8 cellular contexts compared by ENCODE assay signal in the genomic region with DNA sequence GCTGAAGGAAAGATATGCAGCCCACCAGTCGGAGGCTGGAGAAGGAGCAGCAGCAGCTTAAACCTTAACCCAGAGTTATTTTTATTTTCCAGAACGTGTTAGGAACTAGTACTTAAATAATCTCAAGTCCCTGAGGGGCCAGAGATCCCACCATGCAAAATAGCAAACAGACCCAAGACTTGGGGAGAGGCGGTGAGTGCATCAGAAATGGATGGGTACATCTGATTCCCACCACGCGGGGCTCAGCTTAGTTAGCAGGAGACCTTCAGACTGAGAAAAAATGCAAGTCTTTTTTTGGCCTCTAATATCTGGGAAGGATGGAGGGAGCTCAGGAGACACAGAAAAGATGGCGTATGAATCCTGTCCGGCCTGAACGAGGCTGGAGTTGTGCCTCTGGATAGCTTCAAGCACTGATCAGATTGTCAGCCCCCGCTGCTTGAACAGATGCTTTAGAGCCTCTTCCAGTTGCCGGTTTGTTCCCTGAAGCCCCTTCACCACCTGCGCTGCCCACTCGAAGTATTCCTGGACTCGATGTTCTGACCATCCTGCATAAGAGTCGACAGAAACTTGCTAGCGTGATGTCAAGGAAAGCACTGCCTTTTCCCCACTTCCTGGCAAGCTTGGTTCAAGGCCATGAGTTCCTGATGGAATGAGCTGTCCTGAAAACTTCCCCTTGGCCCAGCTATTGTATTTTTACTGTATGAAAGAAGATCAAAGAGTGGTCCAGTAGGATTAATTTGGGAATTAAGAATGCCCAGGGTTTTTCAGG. TPM values are rescaled to one million over a fixed set of nuclear protein-coding genes. Genes with fewer than 3 reads are reported as not detected.
A peak's percentile ranks its signal among the peaks of the same experiment; 100 is the strongest.
DNase-seq lines count a peak whose midpoint lies in the region; ATAC-seq and TF ChIP-seq lines count a peak whose summit lies in the region.

No MANE protein-coding gene starts in this region.

- no peaks in the 10 kb centered on the region for H3K9me3 ChIP-seq in right lobe of liver

- DNase-seq in stimulated activated naive CD8-positive, alpha-beta T cell treated with anti-CD3 and anti-CD28 coated beads, Interleukin-15, Interleukin-2, amounts not matched to agents 100 U/mL and 50 U/mL, for 24 hours = no peak
- no peak for DNase-seq in activated T-helper 1 cell treated with anti-CD3 and anti-CD28 coated beads, Interleukin-12 subunit alpha, Interleukin-12 subunit beta, Interleukin-2, Interleukin-4 antibody, amounts not matched to agents 30 ng/mL and 10 ng/mL and 1 ng/mL, durations not matched to agents 14 hours and 24 hours and 36 hours (ENCODE audit: low spot score)
- DNase-seq in right lobe of liver = no peak
- no peak for DNase-seq in medulla oblongata (ENCODE audit: extremely low spot score)

- no peaks in the 10 kb centered on the region for H3K36me3 ChIP-seq in right lobe of liver
- H3K36me3 ChIP-seq in urinary bladder (ENCODE audit: insufficient read depth) = no peaks in the 10 kb centered on the region

- no peak for TF ChIP-seq POLR2A in right lobe of liver (IDR thresholded peaks at IDR 0.05)

- no peaks in the 10 kb centered on the region for H3K27me3 ChIP-seq in right lobe of liver

- WGBS in right lobe of liver (ENCODE audit: insufficient coverage, low coverage, low lambda C conversion rate, missing lambda C conversion rate) = 57% methylated on average over 13 of the region's 15 CpGs
- 76% methylated on average over 15 of the region's 15 CpGs for WGBS in urinary bladder

- peak overlapping the region; percentile 99 for H3K4me3 Mint-ChIP-seq in stimulated activated naive CD8-positive, alpha-beta T cell treated with anti-CD3 and anti-CD28 coated beads, Interleukin-15, Interleukin-2, amounts not matched to agents 100 ng/mL and 50 ng/mL, for 24 hours
- H3K4me3 Mint-ChIP-seq in activated T-helper 1 cell treated with anti-CD3 and anti-CD28 coated beads, Interleukin-12 subunit alpha, Interleukin-12 subunit beta, Interleukin-2, Interleukin-4 antibody, amounts not matched to agents 30 ng/mL and 10 ng/mL and 1 ng/mL, durations not matched to agents 14 hours and 24 hours and 36 hours = peak overlapping the region; percentile 99

- peak overlapping the region; percentile 99 for H3K27ac Mint-ChIP-seq in stimulated activated naive CD8-positive, alpha-beta T cell treated with anti-CD3 and anti-CD28 coated beads, Interleukin-15, Interleukin-2, amounts not matched to agents 100 ng/mL and 50 ng/mL, for 24 hours
- peak overlapping the region; percentile 99 for H3K27ac Mint-ChIP-seq in activated T-helper 1 cell treated with anti-CD3 and anti-CD28 coated beads, Interleukin-12 subunit alpha, Interleukin-12 subunit beta, Interleukin-2, Interleukin-4 antibody, amounts not matched to agents 30 ng/mL and 10 ng/mL and 1 ng/mL, durations not matched to agents 14 hours and 24 hours and 36 hours

- H3K4me1 ChIP-seq in right lobe of liver (peaks cover 0 to 35% (median 6%) of the 10 kb centered on the region in 4 donors), urinary bladder (ENCODE audit: insufficient read depth) (no peaks in the 10 kb centered on the region)

- intact Hi-C loops in activated T-helper 1 cell treated with anti-CD3 and anti-CD28 coated beads, Interleukin-12 subunit alpha, Interleukin-12 subunit beta, Interleukin-2, Interleukin-4 antibody, amounts not matched to agents 30 ng/mL and 10 ng/mL and 1 ng/mL, durations not matched to agents 14 hours and 24 hours and 36 hours (cut with micrococcal nuclease) = loop anchor here (1.0 to 10.0 kb wide), 10 partner anchors 8 to 1954 kb away; a partner anchor contains a TSS
- intact Hi-C loops in right lobe of liver (cut with DNase I) = no loop called here

- H3K4me1 Mint-ChIP-seq in stimulated activated naive CD8-positive, alpha-beta T cell treated with anti-CD3 and anti-CD28 coated beads, Interleukin-15, Interleukin-2, amounts not matched to agents 100 ng/mL and 50 ng/mL, for 24 hours (ENCODE audit: low read depth) = peaks cover 46% of the 10 kb centered on the region
- H3K4me1 Mint-ChIP-seq in activated T-helper 1 cell treated with anti-CD3 and anti-CD28 coated beads, Interleukin-12 subunit alpha, Interleukin-12 subunit beta, Interleukin-2, Interleukin-4 antibody, amounts not matched to agents 30 ng/mL and 10 ng/mL and 1 ng/mL, durations not matched to agents 14 hours and 24 hours and 36 hours (ENCODE audit: low read depth) = peaks cover 60% of the 10 kb centered on the region

- H3K9me3 Mint-ChIP-seq in stimulated activated naive CD8-positive, alpha-beta T cell treated with anti-CD3 and anti-CD28 coated beads, Interleukin-15, Interleukin-2, amounts not matched to agents 100 ng/mL and 50 ng/mL, for 24 hours = no peaks in the 10 kb centered on the region
- no peaks in the 10 kb centered on the region for H3K9me3 Mint-ChIP-seq in activated T-helper 1 cell treated with anti-CD3 and anti-CD28 coated beads, Interleukin-12 subunit alpha, Interleukin-12 subunit beta, Interleukin-2, Interleukin-4 antibody, amounts not matched to agents 30 ng/mL and 10 ng/mL and 1 ng/mL, durations not matched to agents 14 hours and 24 hours and 36 hours

- peaks cover 4% of the 10 kb centered on the region for H3K36me3 Mint-ChIP-seq in stimulated activated naive CD8-positive, alpha-beta T cell treated with anti-CD3 and anti-CD28 coated beads, Interleukin-15, Interleukin-2, amounts not matched to agents 100 ng/mL and 50 ng/mL, for 24 hours (ENCODE audit: low read depth)
- no peaks in the 10 kb centered on the region for H3K36me3 Mint-ChIP-seq in activated T-helper 1 cell treated with anti-CD3 and anti-CD28 coated beads, Interleukin-12 subunit alpha, Interleukin-12 subunit beta, Interleukin-2, Interleukin-4 antibody, amounts not matched to agents 30 ng/mL and 10 ng/mL and 1 ng/mL, durations not matched to agents 14 hours and 24 hours and 36 hours (ENCODE audit: low read depth)

- peak overlapping the region; percentile 71 to 88 (median 88) for H3K4me3 ChIP-seq in right lobe of liver
- peak overlapping the region; percentile 45 for H3K4me3 ChIP-seq in urinary bladder (ENCODE audit: low read depth, low read length)

- ATAC-seq in stimulated activated naive CD8-positive, alpha-beta T cell treated with anti-CD3 and anti-CD28 coated beads, Interleukin-15, Interleukin-2, amounts not matched to agents 100 U/mL and 50 U/mL, for 24 hours = no peak
- ATAC-seq in right lobe of liver (no peak), HG03469 (IDR thresholded peaks at IDR 0.05; ENCODE audit: unreplicated experiment) (no peak), HG03460 (IDR thresholded peaks at IDR 0.05; ENCODE audit: unreplicated experiment) (no peak)

- TF ChIP-seq CTCF in right lobe of liver (IDR thresholded peaks at IDR 0.05) = no peak

- H3K27me3 Mint-ChIP-seq in stimulated activated naive CD8-positive, alpha-beta T cell treated with anti-CD3 and anti-CD28 coated beads, Interleukin-15, Interleukin-2, amounts not matched to agents 100 ng/mL and 50 ng/mL, for 24 hours = no peaks in the 10 kb centered on the region
- no peaks in the 10 kb centered on the region for H3K27me3 Mint-ChIP-seq in activated T-helper 1 cell treated with anti-CD3 and anti-CD28 coated beads, Interleukin-12 subunit alpha, Interleukin-12 subunit beta, Interleukin-2, Interleukin-4 antibody, amounts not matched to agents 30 ng/mL and 10 ng/mL and 1 ng/mL, durations not matched to agents 14 hours and 24 hours and 36 hours (ENCODE audit: insufficient read depth)

- H3K27ac ChIP-seq in right lobe of liver (peak overlapping the region; percentile 93 to 96 (median 93)), urinary bladder (ENCODE audit: low read depth) (no peak overlapping the region)

RNA-seq across cellular contexts. Expression of a gene that starts 1.3 kb away (rescaled TPM):
- total RNA-seq in activated T-helper 1 cell treated with anti-CD3 and anti-CD28 coated beads, Interleukin-12 subunit alpha, Interleukin-12 subunit beta, Interleukin-2, Interleukin-4 antibody, amounts not matched to agents 30 ng/mL and 10 ng/mL and 1 ng/mL, durations not matched to agents 14 hours and 24 hours and 36 hours = 38.8 and 39.0 TPM in 2 replicates
- total RNA-seq in right lobe of liver (10 to 100 TPM in 4 of 6 experiments, 1 to 10 TPM in 2; 8.8 to 17.6 (median 11.5) TPM), urinary bladder (6.8 TPM)
- 9.7 TPM for polyA plus RNA-seq in urinary bladder

RNA-seq across cellular contexts. Expression of a gene that starts 4.0 kb away (rescaled TPM):
- total RNA-seq in activated T-helper 1 cell treated with anti-CD3 and anti-CD28 coated beads, Interleukin-12 subunit alpha, Interleukin-12 subunit beta, Interleukin-2, Interleukin-4 antibody, amounts not matched to agents 30 ng/mL and 10 ng/mL and 1 ng/mL, durations not matched to agents 14 hours and 24 hours and 36 hours = 60.5 and 68.6 TPM in 2 replicates
- total RNA-seq in right lobe of liver (10 to 100 TPM; 13.3 to 33.0 (median 25.4) TPM), urinary bladder (37.2 TPM)
- 110 TPM for polyA plus RNA-seq in urinary bladder

RNA-seq across cellular contexts. Expression of a gene that starts 23.6 kb away (rescaled TPM):
- 26.4 and 27.2 TPM in 2 replicates for total RNA-seq in activated T-helper 1 cell treated with anti-CD3 and anti-CD28 coated beads, Interleukin-12 subunit alpha, Interleukin-12 subunit beta, Interleukin-2, Interleukin-4 antibody, amounts not matched to agents 30 ng/mL and 10 ng/mL and 1 ng/mL, durations not matched to agents 14 hours and 24 hours and 36 hours
- total RNA-seq in right lobe of liver (1 to 10 TPM; 4.8 to 7.9 (median 6.6) TPM), urinary bladder (7.5 TPM)
- polyA plus RNA-seq in urinary bladder = 10.3 TPM

RNA-seq across cellular contexts. Expression of a gene that starts 27.9 kb away (rescaled TPM):
- total RNA-seq in activated T-helper 1 cell treated with anti-CD3 and anti-CD28 coated beads, Interleukin-12 subunit alpha, Interleukin-12 subunit beta, Interleukin-2, Interleukin-4 antibody, amounts not matched to agents 30 ng/mL and 10 ng/mL and 1 ng/mL, durations not matched to agents 14 hours and 24 hours and 36 hours = 228 and 239 TPM in 2 replicates
- total RNA-seq in right lobe of liver = 10 to 100 TPM; 41.4 to 91.6 (median 59.8) TPM
- total RNA-seq in urinary bladder = 19.4 TPM
- 31.4 TPM for polyA plus RNA-seq in urinary bladder

RNA-seq across cellular contexts. Expression of a gene that starts 46.7 kb away (rescaled TPM):
- total RNA-seq in activated T-helper 1 cell treated with anti-CD3 and anti-CD28 coated beads, Interleukin-12 subunit alpha, Interleukin-12 subunit beta, Interleukin-2, Interleukin-4 antibody, amounts not matched to agents 30 ng/mL and 10 ng/mL and 1 ng/mL, durations not matched to agents 14 hours and 24 hours and 36 hours = 45.4 and 57.1 TPM in 2 replicates
- total RNA-seq in right lobe of liver (10 to 100 TPM; 11.5 to 36.5 (median 18.5) TPM), urinary bladder (27.0 TPM)
- 30.0 TPM for polyA plus RNA-seq in urinary bladder
